In genomic region chr4:143406523-143406922, GRCh38 we compare ENCODE assay signal across 9 cellular contexts.
DNase-seq lines count a peak whose midpoint lies in the region; ATAC-seq, FAIRE-seq and TF ChIP-seq lines count a peak whose summit lies in the region.
"Had no signal": no experiment of that assay in that cellular context is flagged by ENCODE, and none has a peak within 500 bp of the region (broad histone marks: within the 10 kb centered on the region; RNA-seq: fewer than 3 reads in every experiment).

No MANE protein-coding gene starts in this region.

- ATAC-seq in HG03469 (IDR thresholded peaks at IDR 0.05; ENCODE audit: unreplicated experiment) (no peak), GM21529 (IDR thresholded peaks at IDR 0.05; ENCODE audit: unreplicated experiment) (no peak), GM21723 (IDR thresholded peaks at IDR 0.05; ENCODE audit: unreplicated experiment) (no peak)

- H3K9ac ChIP-seq in kidney (ENCODE audit: low read length in 2 of 2): no peak overlapping the region

- H3K4me1 ChIP-seq in kidney (ENCODE audit: control insufficient read depth in 1 of 2, insufficient read depth in 1 of 2, low read depth in 1 of 2, low read length in 2 of 2): peaks cover 28 to 57% of the 10 kb centered on the region in 2 donors

- DNase-seq in NAMALWA (ENCODE audit: low spot score) (peak; percentile 79), brain pericyte (ENCODE audit: low read depth, low spot score) (peak; percentile 70), kidney (peak; percentile 80), stromal cell of bone marrow (ENCODE audit: low read depth) (peak; percentile 73)
- DNase-seq in activated CD8-positive, alpha-beta memory T cell treated with anti-CD3 and anti-CD28 coated beads, Interleukin-2, amount 50 U/mL, for 48 hours: no peak
- DNase-seq: activated naive CD4-positive, alpha-beta T cell had no signal

- TF ChIP-seq CTCF in kidney (IDR thresholded peaks at IDR 0.05; ENCODE audit: borderline replicate concordance, extremely low read depth, insufficient read depth): no peak

- intact Hi-C loops in kidney (cut with DNase I): no loop called here

- no peaks in the 10 kb centered on the region for H3K36me3 ChIP-seq in kidney (ENCODE audit: control insufficient read depth in 1 of 2, insufficient read depth in 2 of 2, low read length in 2 of 2)

- no peak overlapping the region for H3K4me3 ChIP-seq in kidney (ENCODE audit: low read length in 2 of 2)

- H3K27ac ChIP-seq in kidney (ENCODE audit: low read depth in 2 of 2, low read length in 2 of 2): peak overlapping the region; percentile 19 to 45

- H3K9me3 ChIP-seq in kidney (ENCODE audit: control insufficient read depth in 1 of 2, low read length in 2 of 2): no peaks in the 10 kb centered on the region

- FAIRE-seq in kidney (lab: Jason Lieb, UNC): no peak
